Comparison of ENCODE assay signal across 9 cellular contexts in genomic region chr1:16706302-16706701, GRCh38. TPM values are rescaled to one million over a fixed set of nuclear protein-coding genes. Genes with fewer than 3 reads are reported as not detected.
DNase-seq lines count a peak whose midpoint lies in the region; TF ChIP-seq lines count a peak whose summit lies in the region.
"Not testable (repeated sequence)": the region's sequence is repeated elsewhere in the genome, so short reads cannot be mapped to it uniquely, and the experiment has no call there.
"Had no signal": no experiment of that assay in that cellular context is flagged by ENCODE, and none has a peak within 500 bp of the region (broad histone marks: within the 10 kb centered on the region; RNA-seq: fewer than 3 reads in every experiment).

No MANE protein-coding gene starts in this region.

- H3K4me2 ChIP-seq in osteoblast (ENCODE audit: insufficient read depth, low read length): not testable (repeated sequence)

- H3K27me3 Mint-ChIP-seq in glutamatergic neuron (ENCODE audit: unreplicated experiment): not testable (repeated sequence)

- H3K79me2 ChIP-seq in osteoblast (ENCODE audit: insufficient read depth, low read length): not testable (repeated sequence)

- TF ChIP-seq CTCF in glutamatergic neuron (IDR thresholded peaks at IDR 0.05; ENCODE audit: partially characterized antibody, unreplicated experiment); osteoblast (IDR thresholded peaks at IDR 0.05; ENCODE audit: extremely low read depth, low read depth, low read length): not testable (repeated sequence)

- H3K4me1 Mint-ChIP-seq in glutamatergic neuron (ENCODE audit: low read depth, unreplicated experiment): not testable (repeated sequence)

- H3K9me3 ChIP-seq in osteoblast (ENCODE audit: low read depth, low read length): not testable (repeated sequence)

- peak overlapping the region; percentile 84 for H3K27ac Mint-ChIP-seq in glutamatergic neuron (ENCODE audit: unreplicated experiment)

- not testable (repeated sequence) for H3K36me3 ChIP-seq in osteoblast (ENCODE audit: insufficient read depth, low read length)

- H3K36me3 Mint-ChIP-seq in glutamatergic neuron (ENCODE audit: unreplicated experiment): not testable (repeated sequence)

- H2AFZ ChIP-seq in osteoblast (ENCODE audit: low read length): not testable (repeated sequence)

- not testable (repeated sequence) for H3K4me1 ChIP-seq in osteoblast (ENCODE audit: insufficient read depth, low read length)

- H3K27ac ChIP-seq in osteoblast (ENCODE audit: low read depth, low read length): not testable (repeated sequence)

- not testable (repeated sequence) for H4K20me1 ChIP-seq in osteoblast (ENCODE audit: insufficient read depth, low read length)

- H3K4me3 ChIP-seq in osteoblast (ENCODE audit: insufficient read depth, low read length): not testable (repeated sequence)

- DNase-seq in G401 (ENCODE audit: low spot score) (peak; percentile 69), NCI-H524 (lab: John Stamatoyannopoulos, UW) (peak; percentile 77 to 84), NCI-H82 treated with DMSO at 0.1 percent for 48 hours (lab: John Stamatoyannopoulos, UW; ENCODE audit: unreplicated experiment) (peak; percentile 57), cerebellar cortex (ENCODE audit: low spot score) (peak; percentile 60), glutamatergic neuron (peak; percentile 63), osteoblast (ENCODE audit: insufficient read length, low spot score, missing footprints) (peak; percentile 54)
- peak; percentile 47 for DNase-seq in activated CD8-positive, alpha-beta memory T cell treated with anti-CD3 and anti-CD28 coated beads for 24 hours

- not testable (repeated sequence) for H3K9me3 Mint-ChIP-seq in glutamatergic neuron (ENCODE audit: unreplicated experiment)

- not testable (repeated sequence) for H3K27me3 ChIP-seq in osteoblast (ENCODE audit: insufficient read depth, low read length)

- in situ Hi-C loops in G401 (cut with HindIII; ENCODE audit: low sequenced_read_pairs): not testable (repeated sequence)

- peak overlapping the region; percentile 15 for H3K4me3 Mint-ChIP-seq in glutamatergic neuron (ENCODE audit: unreplicated experiment)

RNA-seq across cellular contexts. Expression of gene RNU1-4, which starts 34.0 kb away (rescaled TPM):
- not detected in 2 replicates for total RNA-seq in G401 (2014; rRNA removed; shearing (Covaris generic))
- total RNA-seq in glutamatergic neuron (ENCODE audit: unreplicated experiment) (3,598 TPM), osteoblast (under 0.01 TPM in 1 of 2 replicates, not detected in the other)
- total RNA-seq: GM23338, H4 had no signal

RNA-seq across cellular contexts. Expression of gene RNU1-3, which starts 39.6 kb away (rescaled TPM):
- not detected in 2 replicates for total RNA-seq in G401 (2014; rRNA removed; shearing (Covaris generic))
- total RNA-seq in glutamatergic neuron (ENCODE audit: unreplicated experiment) (3,598 TPM), osteoblast (under 0.01 TPM in 1 of 2 replicates, not detected in the other)
- total RNA-seq: GM23338, H4 had no signal

Comparison
In these comparisons a context has a peak if more than half of its experiments do, and no peak if none do; other contexts are left out.
1. RNA of gene RNU1-4, which starts 34.0 kb away (total RNA-seq): 3,598 TPM in glutamatergic neuron (single experiment); not detected in G401 and under 0.01 TPM in osteoblast; every median in the first group is over 1,000 times any median in the second.
2. RNA of gene RNU1-3, which starts 39.6 kb away (total RNA-seq): 3,598 TPM in glutamatergic neuron (single experiment); not detected in G401 and under 0.01 TPM in osteoblast; every median in the first group is over 1,000 times any median in the second.
3. Peak in every context shown above with its lines, with median percentiles within 50 percentile points of each other: DNase-seq.